Comparison of ENCODE assay signal across 9 cellular contexts in the genomic region with DNA sequence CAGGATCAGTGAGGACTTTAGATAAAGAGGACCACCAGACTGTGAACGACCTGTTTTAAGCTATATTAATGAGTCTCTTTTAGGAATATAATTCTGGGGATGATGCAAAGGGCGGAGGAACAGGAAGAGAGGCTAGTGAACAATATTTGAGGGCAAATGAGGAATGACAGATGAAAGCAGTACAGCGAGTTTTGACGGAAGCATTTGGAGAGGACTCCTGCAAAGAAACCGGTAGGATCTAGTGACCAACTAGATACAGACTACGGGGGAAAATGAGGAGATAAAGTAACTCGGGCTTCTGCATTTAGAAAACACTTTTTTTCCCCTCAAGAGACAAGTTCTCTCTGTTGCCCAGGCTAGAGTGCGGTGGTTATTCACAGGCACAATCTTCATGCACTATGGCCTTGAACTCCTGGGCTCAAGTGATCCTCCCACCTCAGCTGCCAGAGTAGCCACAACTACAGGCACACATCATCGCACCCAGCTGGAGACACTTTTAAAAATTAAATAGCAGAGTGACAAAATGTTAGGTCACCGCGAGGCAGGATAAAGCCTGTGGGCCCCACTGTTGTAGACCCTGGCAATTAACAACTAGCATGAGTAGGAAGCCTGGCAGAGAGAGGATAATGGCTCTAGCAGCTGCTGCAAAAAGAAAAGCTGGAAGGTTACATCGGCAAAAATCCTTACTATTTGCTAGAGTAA.
DNase-seq lines count a peak whose midpoint lies in the region; ATAC-seq and TF ChIP-seq lines count a peak whose summit lies in the region.
"Had no signal": no experiment of that assay in that cellular context is flagged by ENCODE, and none has a peak within 500 bp of the region (broad histone marks: within the 10 kb centered on the region; RNA-seq: fewer than 3 reads in every experiment).

No MANE protein-coding gene starts in this region.

- H3K36me3 ChIP-seq in heart right ventricle = no peaks in the 10 kb centered on the region
- no peaks in the 10 kb centered on the region for H3K36me3 ChIP-seq in CD8-positive, alpha-beta memory T cell (ENCODE audit: insufficient read depth, low read length)

- no peaks in the 10 kb centered on the region for H3K27me3 Mint-ChIP-seq in stimulated activated naive B cell treated with anti-CD40 and anti-IgM and Interleukin-4, amounts not matched to agents 10 μg/mL and 1 μg/mL and 100 μg/mL, for 72 hours
- H3K27me3 Mint-ChIP-seq in CD8-positive, alpha-beta memory T cell = no peaks in the 10 kb centered on the region

- no peak overlapping the region for H3K27ac Mint-ChIP-seq in stimulated activated naive B cell treated with anti-CD40 and anti-IgM and Interleukin-4, amounts not matched to agents 10 μg/mL and 1 μg/mL and 100 μg/mL, for 72 hours
- H3K27ac Mint-ChIP-seq in CD8-positive, alpha-beta memory T cell = no peak overlapping the region
- H3K27ac Mint-ChIP-seq: HFFc6 had no signal

- H3K27me3 ChIP-seq in heart right ventricle = no peaks in the 10 kb centered on the region
- no peaks in the 10 kb centered on the region for H3K27me3 ChIP-seq in CD8-positive, alpha-beta memory T cell (ENCODE audit: insufficient read depth, low read length, poor library complexity, severe bottlenecking)

- POLR2A ChIA-PET in HEK293T (lab: Yijun Ruan, JAX) = interaction anchor here (1.3 kb wide), 1 partner anchor 10 kb away, joined by 4 read pairs; no protein-coding TSS in a partner anchor
- POLR2A ChIA-PET in CD8-positive, alpha-beta memory T cell (lab: Charles Lee) = no interaction called here

- H3K36me3 Mint-ChIP-seq in stimulated activated naive B cell treated with anti-CD40 and anti-IgM and Interleukin-4, amounts not matched to agents 10 μg/mL and 1 μg/mL and 100 μg/mL, for 72 hours = peaks cover 2 to 12% of the 10 kb centered on the region in 2 donors
- H3K36me3 Mint-ChIP-seq in CD8-positive, alpha-beta memory T cell = peaks cover 0 to 2% (median 0%) of the 10 kb centered on the region in 3 donors

- H3K9me3 Mint-ChIP-seq in stimulated activated naive B cell treated with anti-CD40 and anti-IgM and Interleukin-4, amounts not matched to agents 10 μg/mL and 1 μg/mL and 100 μg/mL, for 72 hours = no peaks in the 10 kb centered on the region
- H3K9me3 Mint-ChIP-seq in CD8-positive, alpha-beta memory T cell = no peaks in the 10 kb centered on the region
- H3K9me3 Mint-ChIP-seq: HFFc6 had no signal

- TF ChIP-seq CTCF in heart right ventricle (IDR thresholded peaks at IDR 0.05) = no peak

- ATAC-seq in HG02759 (IDR thresholded peaks at IDR 0.05; ENCODE audit: unreplicated experiment) (peak; percentile 67), heart right ventricle (peak in 5 of 8 donors; percentile 27 to 63 (median 45)), HG02884 (IDR thresholded peaks at IDR 0.05; ENCODE audit: unreplicated experiment) (no peak)
- ATAC-seq in stimulated activated naive B cell treated with anti-CD40 and anti-IgM and Interleukin-4, amounts not matched to agents 10 μg/mL and 1 μg/mL and 100 μg/mL, for 72 hours (replicated peaks) = peak; percentile 84 to 86

- peaks cover 0 to 4% (median 0%) of the 10 kb centered on the region in 11 donors for H3K9me3 ChIP-seq in heart right ventricle
- H3K9me3 ChIP-seq in CD8-positive, alpha-beta memory T cell (ENCODE audit: low read length) = no peaks in the 10 kb centered on the region

- 47 to 50% methylated on average over 12 of the region's 12 CpGs for WGBS in heart right ventricle, 2 donors

- H3K4me1 Mint-ChIP-seq in stimulated activated naive B cell treated with anti-CD40 and anti-IgM and Interleukin-4, amounts not matched to agents 10 μg/mL and 1 μg/mL and 100 μg/mL, for 72 hours = peaks cover 18 to 33% of the 10 kb centered on the region in 2 donors
- H3K4me1 Mint-ChIP-seq in CD8-positive, alpha-beta memory T cell = peaks cover 26 to 53% (median 41%) of the 10 kb centered on the region in 3 donors

- H3K4me3 Mint-ChIP-seq in stimulated activated naive B cell treated with anti-CD40 and anti-IgM and Interleukin-4, amounts not matched to agents 10 μg/mL and 1 μg/mL and 100 μg/mL, for 72 hours = no peak overlapping the region
- H3K4me3 Mint-ChIP-seq in CD8-positive, alpha-beta memory T cell = no peak overlapping the region
- H3K4me3 Mint-ChIP-seq: HFFc6 had no signal

- H3K27ac ChIP-seq in heart right ventricle = peak overlapping the region in 8 of 10 donors; percentile 32 to 75 (median 60)
- no peak overlapping the region for H3K27ac ChIP-seq in CD8-positive, alpha-beta memory T cell (ENCODE audit: low read depth, low read length)

- intact Hi-C loops in heart right ventricle (cut with DNase I) = no loop called here

- CTCF ChIA-PET in HEK293T (lab: Yijun Ruan, JAX) = interaction anchor here (0.6 kb wide), 1 partner anchor 111 kb away, joined by 5 read pairs; no protein-coding TSS in a partner anchor
- CTCF ChIA-PET in CD8-positive, alpha-beta memory T cell (lab: Charles Lee) = no interaction called here

- H3K4me1 ChIP-seq in heart right ventricle = peaks cover 0 to 45% (median 31%) of the 10 kb centered on the region in 9 donors
- no peaks in the 10 kb centered on the region for H3K4me1 ChIP-seq in CD8-positive, alpha-beta memory T cell (ENCODE audit: insufficient read depth, low read length)

- peak overlapping the region in 1 of 10 donors; percentile 4 for H3K4me3 ChIP-seq in heart right ventricle
- no peak overlapping the region for H3K4me3 ChIP-seq in CD8-positive, alpha-beta memory T cell (ENCODE audit: low read length)

- DNase-seq in NCI-H69 (lab: John Stamatoyannopoulos, UW) (peak; percentile 90), heart right ventricle (peak in 1 of 2 donors; percentile 26), HEK293T (ENCODE audit: extremely low spot score) (no peak)
- no peak for DNase-seq in stimulated activated naive B cell treated with anti-CD40 and anti-IgM and Interleukin-4, amounts not matched to agents 10 μg/mL and 1 μg/mL and 100 μg/mL, for 72 hours
- DNase-seq in CD8-positive, alpha-beta memory T cell = no peak
- DNase-seq: HFFc6, NCI-H446 had no signal

TF ChIP-seq in HEK293T, 16 proteins besides CTCF, POLR2A, EP300 and RAD21:
- TF ChIP-seq BHLHE40 (IDR thresholded peaks at IDR 0.05; ENCODE audit: borderline replicate concordance) (no peak), L3MBTL2 (conservative IDR thresholded peaks at IDR 0.05) (no peak), SUZ12 (IDR thresholded peaks at IDR 0.05) (no peak), TARDBP (IDR thresholded peaks at IDR 0.05) (no peak), ARNT (IDR thresholded peaks at IDR 0.05) (no peak), NFRKB (IDR thresholded peaks at IDR 0.05) (no peak), FOXM1 (IDR thresholded peaks at IDR 0.05; ENCODE audit: borderline replicate concordance) (no peak), LEF1 (IDR thresholded peaks at IDR 0.05; ENCODE audit: borderline replicate concordance) (no peak), CTBP1 (IDR thresholded peaks at IDR 0.05; ENCODE audit: borderline replicate concordance) (no peak), SP1 (IDR thresholded peaks at IDR 0.05) (no peak), FOXA1 (IDR thresholded peaks at IDR 0.05) (no peak), FOXK2 (IDR thresholded peaks at IDR 0.05) (no peak), ELF4 (IDR thresholded peaks at IDR 0.05) (no peak), ZNF384 (IDR thresholded peaks at IDR 0.05) (no peak), HDGF (IDR thresholded peaks at IDR 0.05; ENCODE audit: borderline replicate concordance) (no peak)
- TF ChIP-seq, protein P1, sequence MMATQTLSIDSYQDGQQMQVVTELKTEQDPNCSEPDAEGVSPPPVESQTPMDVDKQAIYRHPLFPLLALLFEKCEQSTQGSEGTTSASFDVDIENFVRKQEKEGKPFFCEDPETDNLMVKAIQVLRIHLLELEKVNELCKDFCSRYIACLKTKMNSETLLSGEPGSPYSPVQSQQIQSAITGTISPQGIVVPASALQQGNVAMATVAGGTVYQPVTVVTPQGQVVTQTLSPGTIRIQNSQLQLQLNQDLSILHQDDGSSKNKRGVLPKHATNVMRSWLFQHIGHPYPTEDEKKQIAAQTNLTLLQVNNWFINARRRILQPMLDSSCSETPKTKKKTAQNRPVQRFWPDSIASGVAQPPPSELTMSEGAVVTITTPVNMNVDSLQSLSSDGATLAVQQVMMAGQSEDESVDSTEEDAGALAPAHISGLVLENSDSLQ (IDR thresholded peaks at IDR 0.05) = no peak
